11 cellular contexts compared by ENCODE assay signal in genomic region chr3:43907508-43907858, GRCh38.
DNase-seq lines count a peak whose midpoint lies in the region; ATAC-seq and TF ChIP-seq lines count a peak whose summit lies in the region.
"Had no signal": no experiment of that assay in that cellular context is flagged by ENCODE, and none has a peak within 500 bp of the region (broad histone marks: within the 10 kb centered on the region; RNA-seq: fewer than 3 reads in every experiment).

No MANE protein-coding gene starts in this region.

- no peak for TF ChIP-seq EP300 in transverse colon (IDR thresholded peaks at IDR 0.05; ENCODE audit: low read depth)

- no peak for TF ChIP-seq POLR2A in transverse colon (IDR thresholded peaks at IDR 0.05)

- ATAC-seq in GM19455 (IDR thresholded peaks at IDR 0.05; ENCODE audit: unreplicated experiment): peak; percentile 83
- ATAC-seq in HG02981 (IDR thresholded peaks at IDR 0.05; ENCODE audit: unreplicated experiment): peak; percentile 91
- ATAC-seq: gastrocnemius medialis had no signal

- in situ Hi-C loops in transverse colon (cut with MboI; ENCODE audit: low pct_ligation_motif_present in 1 of 4, low pct_unique_long_range_greater_than_20kb in 1 of 4, low sequenced_read_pairs in 3 of 4): no loop called here

- no peaks in the 10 kb centered on the region for H3K27me3 ChIP-seq in transverse colon
- H3K27me3 ChIP-seq: gastrocnemius medialis had no signal

- no peaks in the 10 kb centered on the region for H3K9me3 ChIP-seq in transverse colon
- H3K9me3 ChIP-seq: gastrocnemius medialis had no signal

- no peak overlapping the region for H3K27ac ChIP-seq in transverse colon
- H3K27ac ChIP-seq: gastrocnemius medialis had no signal

- 17 to 41% methylated on average over 1 of the region's 1 CpG for WGBS in transverse colon (ENCODE audit: low coverage in 1 of 2), 2 donors

- intact Hi-C loops in transverse colon (cut with DNase I; ENCODE audit: low total_unique reads): no loop called here

- H3K4me3 ChIP-seq in transverse colon: no peak overlapping the region
- H3K4me3 ChIP-seq: gastrocnemius medialis had no signal

- H3K4me1 ChIP-seq in transverse colon: no peaks in the 10 kb centered on the region
- H3K4me1 ChIP-seq: gastrocnemius medialis had no signal

- TF ChIP-seq CTCF in GM10266 (IDR thresholded peaks at IDR 0.05; ENCODE audit: control insufficient read depth, insufficient read depth, low read depth, missing control alignments) (no peak), transverse colon (IDR thresholded peaks at IDR 0.05) (no peak)

- DNase-seq in GM10266 (ENCODE audit: extremely low spot score) (peak; percentile 65), NAMALWA (ENCODE audit: low spot score) (peak; percentile 61), SK-N-DZ (ENCODE audit: low spot score) (no peak), NCI-H2107 treated with DMSO at 0.1 percent for 48 hours (lab: John Stamatoyannopoulos, UW; ENCODE audit: unreplicated experiment) (no peak), transverse colon (no peak), hippocampal formation (lab: John Stamatoyannopoulos, UW) (no peak)
- DNase-seq: gastrocnemius medialis; NCI-H524 treated with DMSO at 0.1 percent for 48 hours; stimulated activated CD8-positive, alpha-beta memory T cell treated with anti-CD3 and anti-CD28 coated beads, Interleukin-4, amount 100 ng/mL, for 48 hours had no signal

- H3K36me3 ChIP-seq in transverse colon: no peaks in the 10 kb centered on the region
- H3K36me3 ChIP-seq: gastrocnemius medialis had no signal

Comparison
In these comparisons a context has a peak if more than half of its experiments do, and no peak if none do; other contexts are left out.
1. DNase-seq: peak in GM10266 (single experiment) and NAMALWA (single experiment); none in SK-N-DZ (single experiment), NCI-H2107 treated with DMSO at 0.1 percent for 48 hours (single experiment), transverse colon (single experiment) and hippocampal formation (0 of 2).